20 cellular contexts compared by ENCODE assay signal in the genomic region with DNA sequence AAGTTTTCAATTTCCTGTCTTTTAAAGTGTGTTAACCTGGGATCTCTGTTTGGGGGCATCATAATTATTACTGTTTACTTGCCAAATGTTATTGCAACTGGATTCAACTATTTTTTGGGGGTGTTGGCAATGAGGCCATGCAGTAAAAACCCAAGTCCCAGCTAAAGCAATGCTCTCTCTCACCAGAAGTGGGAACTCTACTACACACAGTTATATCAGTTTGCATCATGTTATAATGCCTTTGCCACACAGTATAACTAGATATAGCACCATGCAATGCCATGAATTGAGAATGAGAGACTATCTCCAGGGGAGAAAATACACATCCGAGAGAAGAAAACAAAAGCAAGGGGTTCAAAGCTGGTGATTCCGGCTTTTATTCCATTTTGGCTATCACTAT.
DNase-seq lines count a peak whose midpoint lies in the region; ATAC-seq and TF ChIP-seq lines count a peak whose summit lies in the region.
"Had no signal": no experiment of that assay in that cellular context is flagged by ENCODE, and none has a peak within 500 bp of the region (broad histone marks: within the 10 kb centered on the region; RNA-seq: fewer than 3 reads in every experiment).

No MANE protein-coding gene starts in this region.

- H4K20me1 ChIP-seq in GM23338 (replicated peaks; ENCODE audit: insufficient read depth) (no peaks in the 10 kb centered on the region), OCI-LY7 (ENCODE audit: insufficient read depth, low read length) (no peaks in the 10 kb centered on the region)

- H3K4me3 ChIP-seq in ACC112 (ENCODE audit: low read depth, low read length): peak overlapping the region; percentile 54
- H3K4me3 ChIP-seq in GM23338: no peak overlapping the region
- H3K4me3 ChIP-seq in OCI-LY7 (ENCODE audit: low read depth, low read length, poor library complexity, severe bottlenecking): no peak overlapping the region
- no peak overlapping the region for H3K4me3 ChIP-seq in epithelial cell of esophagus (ENCODE audit: low read length)
- H3K4me3 ChIP-seq: HAP-1 had no signal

- H3K4me2 ChIP-seq in GM23338: peak overlapping the region; percentile 33
- H3K4me2 ChIP-seq in OCI-LY7 (ENCODE audit: low read length): no peak overlapping the region

- H3K36me3 ChIP-seq in ACC112 (ENCODE audit: insufficient read depth, low read length) (no peaks in the 10 kb centered on the region), GM23338 (ENCODE audit: insufficient read depth) (no peaks in the 10 kb centered on the region), OCI-LY7 (ENCODE audit: insufficient read depth, low read length) (no peaks in the 10 kb centered on the region)
- H3K36me3 ChIP-seq: BE2C, HAP-1 had no signal

- H3K36me3 Mint-ChIP-seq in GM23338 (ENCODE audit: low read depth): no peaks in the 10 kb centered on the region
- no peaks in the 10 kb centered on the region for H3K36me3 Mint-ChIP-seq in effector memory CD8-positive, alpha-beta T cell (ENCODE audit: insufficient read depth)
- H3K36me3 Mint-ChIP-seq: naive thymus-derived CD8-positive, alpha-beta T cell had no signal

- BruUV-seq in OCI-LY7 (replicated peaks; lab: Mats Ljungman, UMichigan): no TSS peak

- peaks cover 31% of the 10 kb centered on the region for H3K4me1 Mint-ChIP-seq in GM23338
- H3K4me1 Mint-ChIP-seq in effector memory CD8-positive, alpha-beta T cell (ENCODE audit: low read depth in 2 of 2): no peaks in the 10 kb centered on the region
- H3K4me1 Mint-ChIP-seq: naive thymus-derived CD8-positive, alpha-beta T cell had no signal

- no peak for ATAC-seq in GM23338
- no peak for ATAC-seq in effector memory CD8-positive, alpha-beta T cell (replicated peaks)
- ATAC-seq: naive thymus-derived CD8-positive, alpha-beta T cell had no signal

- POLR2A ChIA-PET in OCI-LY7 (lab: Charles Lee): no interaction called here

- H3K79me2 ChIP-seq in ACC112 (ENCODE audit: control insufficient read depth, insufficient read depth, low read length, unreplicated experiment) (no peaks in the 10 kb centered on the region), GM23338 (replicated peaks; ENCODE audit: insufficient read depth) (no peaks in the 10 kb centered on the region), OCI-LY7 (ENCODE audit: insufficient read depth, low read depth, low read length) (no peaks in the 10 kb centered on the region)

- no peaks in the 10 kb centered on the region for H3K9me3 Mint-ChIP-seq in GM23338
- no peaks in the 10 kb centered on the region for H3K9me3 Mint-ChIP-seq in effector memory CD8-positive, alpha-beta T cell
- H3K9me3 Mint-ChIP-seq: activated naive CD4-positive, alpha-beta T cell treated with anti-CD3 and anti-CD28 coated beads for 36 hours; naive thymus-derived CD8-positive, alpha-beta T cell had no signal

- H3K4me1 ChIP-seq in ACC112 (ENCODE audit: control insufficient read depth, insufficient read depth, low read length, unreplicated experiment): peaks cover 3% of the 10 kb centered on the region
- H3K4me1 ChIP-seq in GM23338 (ENCODE audit: insufficient read depth): peaks cover 20% of the 10 kb centered on the region
- H3K4me1 ChIP-seq in OCI-LY7 (ENCODE audit: insufficient read depth, low read length, poor library complexity, severe bottlenecking): no peaks in the 10 kb centered on the region
- H3K4me1 ChIP-seq: BE2C, HAP-1 had no signal

- H3K27ac ChIP-seq in ACC112 (ENCODE audit: low read depth, low read length): no peak overlapping the region
- H3K27ac ChIP-seq in GM23338 (ENCODE audit: low read depth): no peak overlapping the region
- no peak overlapping the region for H3K27ac ChIP-seq in OCI-LY7 (ENCODE audit: low read depth, low read length, poor library complexity, severe bottlenecking)
- H3K27ac ChIP-seq: HL-60 had no signal

- DNase-seq in GM23338 (ENCODE audit: low spot score) (no peak), OCI-LY7 (ENCODE audit: low spot score) (no peak), epithelial cell of esophagus (ENCODE audit: low read depth) (peak; percentile 9), 8988T (no peak)
- DNase-seq in stimulated activated CD4-positive, alpha-beta T cell treated with anti-CD3 and anti-CD28 coated beads, Interleukin-15, amount 100 ng/mL, for 24 hours: no peak
- no peak for DNase-seq in effector memory CD8-positive, alpha-beta T cell
- DNase-seq: activated CD4-positive, alpha-beta T cell treated with anti-CD3 and anti-CD28 coated beads, Interleukin-2, amount 50 U/mL, for 48 hours; activated naive CD4-positive, alpha-beta T cell treated with anti-CD3 and anti-CD28 coated beads for 36 hours; aorta; BE2C; GF-D8; kidney; naive thymus-derived CD8-positive, alpha-beta T cell; NCI-H1048; NCI-H2171; posterior cingulate gyrus; stimulated activated CD4-positive, alpha-beta T cell treated with anti-CD3 and anti-CD28 coated beads, Interleukin-4, amount 100 ng/mL, for 24 hours had no signal

- H3K27me3 ChIP-seq in ACC112 (ENCODE audit: insufficient read depth, low read length) (no peaks in the 10 kb centered on the region; the same call in 1 of the 2 replicates), GM23338 (ENCODE audit: insufficient read depth) (no peaks in the 10 kb centered on the region)
- H3K27me3 ChIP-seq: BE2C had no signal

- no peaks in the 10 kb centered on the region; the same call in 1 of the 2 replicates for H3K9me2 ChIP-seq in GM23338 (ENCODE audit: insufficient read depth)
- H3K9me2 ChIP-seq in OCI-LY7 (ENCODE audit: insufficient read depth, low read length): no peaks in the 10 kb centered on the region

- CTCF ChIA-PET in OCI-LY7 (lab: Charles Lee; ENCODE audit: unreplicated experiment): no interaction called here

- no peak overlapping the region for H3K4me3 Mint-ChIP-seq in GM23338
- H3K4me3 Mint-ChIP-seq in effector memory CD8-positive, alpha-beta T cell: no peak overlapping the region
- H3K4me3 Mint-ChIP-seq: activated naive CD4-positive, alpha-beta T cell treated with anti-CD3 and anti-CD28 coated beads for 36 hours; naive thymus-derived CD8-positive, alpha-beta T cell had no signal

- H3F3A ChIP-seq in GM23338 (replicated peaks; ENCODE audit: low read depth): no peaks in the 10 kb centered on the region

- peak overlapping the region; percentile 56 for H2AFZ ChIP-seq in ACC112 (ENCODE audit: low read length, unreplicated experiment)
- peak overlapping the region; percentile 20; the same call in 1 of the 2 replicates for H2AFZ ChIP-seq in GM23338
- H2AFZ ChIP-seq in OCI-LY7 (ENCODE audit: low read length): no peak overlapping the region

- H3K27ac Mint-ChIP-seq in GM23338: no peak overlapping the region; the same call in 1 of the 2 replicates
- no peak overlapping the region for H3K27ac Mint-ChIP-seq in effector memory CD8-positive, alpha-beta T cell
- H3K27ac Mint-ChIP-seq: activated naive CD4-positive, alpha-beta T cell treated with anti-CD3 and anti-CD28 coated beads for 36 hours; naive thymus-derived CD8-positive, alpha-beta T cell had no signal

- peak in 1 of 2 experiments; percentile 12; a peak in 1 of 4 replicates for TF ChIP-seq CTCF in GM23338 (conservative IDR thresholded peaks at IDR 0.05; ENCODE audit: low read depth in 2 of 2)
- 0 out of 2 replicates have a peak, but pooled peaks have one; percentile 15 for TF ChIP-seq CTCF in OCI-LY7 (conservative IDR thresholded peaks at IDR 0.05; ENCODE audit: low read length)
- TF ChIP-seq CTCF in epithelial cell of esophagus (IDR thresholded peaks at IDR 0.05; ENCODE audit: insufficient read depth, low read depth, low read length, missing control alignments): peak; percentile 35

- no peaks in the 10 kb centered on the region for H3K9me3 ChIP-seq in OCI-LY7 (ENCODE audit: low read length)
- H3K9me3 ChIP-seq: BE2C, HAP-1 had no signal

- no peaks in the 10 kb centered on the region for H3K27me3 Mint-ChIP-seq in GM23338 (ENCODE audit: insufficient read depth, low read depth, poor library complexity)
- H3K27me3 Mint-ChIP-seq in effector memory CD8-positive, alpha-beta T cell: no peaks in the 10 kb centered on the region

- intact Hi-C loops in OCI-LY7 (cut with micrococcal nuclease; ENCODE audit: unreplicated experiment): no loop called here

TF ChIP-seq in GM23338, 12 proteins besides CTCF, POLR2A, EP300 and RAD21:
- TF ChIP-seq EZH2 (IDR thresholded peaks at IDR 0.05; ENCODE audit: low read depth, unreplicated experiment): no peak
- TF ChIP-seq JUNB (IDR thresholded peaks at IDR 0.05; ENCODE audit: unreplicated experiment): no peak
TF ChIP-seq in GM23338: peak in this region for 0.
